Comparison of ENCODE assay signal across 8 cellular contexts in the genomic region with DNA sequence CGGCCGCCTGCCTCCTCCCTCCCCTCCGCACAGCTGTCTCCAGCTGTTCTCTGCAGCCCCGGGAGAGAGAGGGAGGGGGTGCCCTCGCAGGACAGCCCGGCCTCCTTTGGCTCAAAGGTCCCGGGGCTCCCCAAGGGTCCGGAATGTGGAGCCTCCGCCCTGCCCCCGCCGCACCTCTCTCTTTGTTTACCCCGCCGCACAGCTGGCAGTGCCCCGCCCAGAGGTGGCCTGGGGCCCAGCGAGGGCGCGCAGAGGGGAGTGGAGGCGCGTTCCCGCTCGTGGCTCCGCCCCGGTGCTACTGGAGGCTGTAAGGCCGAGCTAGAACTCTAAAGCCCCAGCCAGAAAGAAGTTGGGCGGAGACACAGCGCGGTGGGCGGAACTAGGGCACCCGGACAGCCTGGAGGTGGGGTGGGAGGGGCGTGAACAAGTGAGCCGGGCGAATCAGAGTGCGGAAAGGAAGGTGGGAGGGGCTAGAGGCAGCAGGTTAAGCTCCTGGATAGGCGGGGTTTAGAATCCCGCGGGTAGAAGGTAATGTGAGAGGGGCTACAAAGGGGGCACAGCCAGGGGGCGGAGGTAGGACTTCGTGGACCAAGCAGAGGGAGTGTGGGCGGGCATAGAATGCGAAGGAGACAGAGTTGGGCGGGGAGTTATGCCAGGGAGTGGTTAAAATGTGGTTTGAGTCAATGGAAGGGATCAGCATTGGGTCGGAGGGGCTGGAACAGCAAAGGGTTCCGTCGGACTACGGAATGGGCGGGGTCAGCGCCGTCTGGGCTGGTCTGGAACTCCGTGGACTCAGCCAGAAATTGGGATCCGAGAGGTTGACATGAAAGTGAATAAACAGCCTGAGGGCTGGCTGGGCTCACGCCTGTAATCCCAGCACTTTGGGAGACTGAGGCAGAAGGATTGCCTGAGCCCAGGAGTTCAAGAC. TPM values are rescaled to one million over a fixed set of nuclear protein-coding genes. Genes with fewer than 3 reads are reported as not detected.
DNase-seq lines count a peak whose midpoint lies in the region; TF ChIP-seq lines count a peak whose summit lies in the region.

No MANE protein-coding gene starts in this region.

- H3K4me3 Mint-ChIP-seq in activated naive CD4-positive, alpha-beta T cell treated with anti-CD3 and anti-CD28 coated beads, Interleukin-2, amount 50 U/mL, for 24 hours, result peak overlapping the region; percentile 92

- H3F3A ChIP-seq in SK-N-SH (replicated peaks; ENCODE audit: insufficient read depth), result peaks cover 24% of the 10 kb centered on the region

- peaks cover 10% of the 10 kb centered on the region for H3K27me3 Mint-ChIP-seq in activated naive CD4-positive, alpha-beta T cell treated with anti-CD3 and anti-CD28 coated beads, Interleukin-2, amount 50 U/mL, for 24 hours

- peak overlapping the region; percentile 35 for H3K4me3 ChIP-seq in HEK293 (ENCODE audit: low read depth, low read length)
- no peak overlapping the region for H3K4me3 ChIP-seq in NB4 (ENCODE audit: low read depth, low read length)
- peak overlapping the region; percentile 45 to 52; a peak in 3 of 4 replicates for H3K4me3 ChIP-seq in SK-N-SH (ENCODE audit: low read depth in 2 of 2, low read length in 1 of 2)
- peak overlapping the region; percentile 71 for H3K4me3 ChIP-seq in osteoblast (ENCODE audit: insufficient read depth, low read length)

- no peak for TF ChIP-seq RAD21 in SK-N-SH (IDR thresholded peaks at IDR 0.05; ENCODE audit: low read length)

- H2AFZ ChIP-seq in SK-N-SH (ENCODE audit: low read depth), result peak overlapping the region; percentile 71
- H2AFZ ChIP-seq in osteoblast (ENCODE audit: low read length), result peak overlapping the region; percentile 66

- H3K27ac Mint-ChIP-seq in activated naive CD4-positive, alpha-beta T cell treated with anti-CD3 and anti-CD28 coated beads, Interleukin-2, amount 50 U/mL, for 24 hours, result peak overlapping the region; percentile 93

- H3K9me3 ChIP-seq in HEK293 (ENCODE audit: control insufficient read depth, insufficient read depth, low read depth, low read length), result no peaks in the 10 kb centered on the region
- no peaks in the 10 kb centered on the region for H3K9me3 ChIP-seq in SK-N-SH
- H3K9me3 ChIP-seq in osteoblast (ENCODE audit: low read depth, low read length), result no peaks in the 10 kb centered on the region

- no peak for TF ChIP-seq EP300 in SK-N-SH (IDR thresholded peaks at IDR 0.05; ENCODE audit: borderline replicate concordance in 1 of 2, low read depth in 1 of 2, low read length in 1 of 2)

- CTCF ChIA-PET in HEK293 (lab: Yijun Ruan, JAX), result interaction anchor here (0.6 to 20.7 kb wide), 35 partner anchors 9 to 775 kb away, joined by 3 to 470 read pairs (median 6); a partner anchor contains a TSS
- CTCF ChIA-PET in SK-N-SH (lab: Yijun Ruan, JAX), result interaction anchor here (0.6 to 9.6 kb wide), 16 partner anchors 12 to 299 kb away, joined by 3 to 176 read pairs (median 4); a partner anchor contains a TSS

- H3K27ac ChIP-seq in HEK293 (ENCODE audit: extremely low read depth, low read depth, low read length) (peak overlapping the region; percentile 53), SK-N-SH (ENCODE audit: low read depth in 2 of 2, low read length in 1 of 2) (peak overlapping the region in 1 of 2 experiments; percentile 39; a peak in 1 of 4 replicates), osteoblast (ENCODE audit: low read depth, low read length) (no peak overlapping the region), temporal lobe (ENCODE audit: low read depth, low read length) (peak overlapping the region; percentile 59)

- peaks cover 73% of the 10 kb centered on the region for H3K4me1 Mint-ChIP-seq in activated naive CD4-positive, alpha-beta T cell treated with anti-CD3 and anti-CD28 coated beads, Interleukin-2, amount 50 U/mL, for 24 hours

- H3K36me3 Mint-ChIP-seq in activated naive CD4-positive, alpha-beta T cell treated with anti-CD3 and anti-CD28 coated beads, Interleukin-2, amount 50 U/mL, for 24 hours, result no peaks in the 10 kb centered on the region

- H3K27me3 ChIP-seq in SK-N-SH (ENCODE audit: insufficient read depth) (no peaks in the 10 kb centered on the region), osteoblast (ENCODE audit: insufficient read depth, low read length) (peaks cover 18% of the 10 kb centered on the region)

- WGBS in SK-N-SH (ENCODE audit: low lambda C conversion rate), result 3% methylated on average over 42 of the region's 51 CpGs

- no peaks in the 10 kb centered on the region for H3K9me3 Mint-ChIP-seq in activated naive CD4-positive, alpha-beta T cell treated with anti-CD3 and anti-CD28 coated beads, Interleukin-2, amount 50 U/mL, for 24 hours

- TF ChIP-seq CTCF in HEK293 (tag by site-specific recombination; IDR thresholded peaks at IDR 0.05) (peak; percentile 44), NB4 (IDR thresholded peaks at IDR 0.05; ENCODE audit: low read depth, low read length) (no peak), SK-N-SH (IDR thresholded peaks at IDR 0.05) (no peak), osteoblast (IDR thresholded peaks at IDR 0.05; ENCODE audit: extremely low read depth, low read depth, low read length) (no peak)

- no peak overlapping the region for H3K9ac ChIP-seq in SK-N-SH

- H4K20me1 ChIP-seq in SK-N-SH (ENCODE audit: insufficient read depth) (no peaks in the 10 kb centered on the region; the same call in 1 of the 2 replicates), osteoblast (ENCODE audit: insufficient read depth, low read length) (peaks cover 3% of the 10 kb centered on the region)

- DNase-seq in G401 (ENCODE audit: low spot score) (peak; percentile 73), NB4 (ENCODE audit: low read depth) (peak; percentile 91), SK-N-SH (peak; percentile 93), glomerular visceral epithelial cell (ENCODE audit: extremely low spot score) (peak; percentile 95), osteoblast (ENCODE audit: insufficient read length, low spot score, missing footprints) (peak; percentile 100)

- H3K4me1 ChIP-seq in HEK293 (ENCODE audit: control insufficient read depth, insufficient read depth, low read length), result peaks cover 53% of the 10 kb centered on the region
- H3K4me1 ChIP-seq in SK-N-SH (ENCODE audit: control insufficient read depth in 1 of 2, insufficient read depth in 2 of 2, low read depth in 1 of 2, low read length in 1 of 2), result peaks cover 7 to 41% of the 10 kb centered on the region in 2 experiments; a peak in 2 of 4 replicates
- H3K4me1 ChIP-seq in osteoblast (ENCODE audit: insufficient read depth, low read length), result peaks cover 27% of the 10 kb centered on the region

- H3K9me2 ChIP-seq in SK-N-SH, result no peaks in the 10 kb centered on the region

- no peaks in the 10 kb centered on the region for H3K79me2 ChIP-seq in SK-N-SH (ENCODE audit: insufficient read depth)
- no peaks in the 10 kb centered on the region for H3K79me2 ChIP-seq in osteoblast (ENCODE audit: insufficient read depth, low read length)

- in situ Hi-C loops in G401 (cut with HindIII; ENCODE audit: low sequenced_read_pairs), result no loop called here

- H3K36me3 ChIP-seq in HEK293 (ENCODE audit: control insufficient read depth in 2 of 2, insufficient read depth in 1 of 2, low read length in 2 of 2) (no peaks in the 10 kb centered on the region), SK-N-SH (replicated peaks in 1 of 2; ENCODE audit: control insufficient read depth in 1 of 2, insufficient read depth in 2 of 2, low read length in 1 of 2) (no peaks in the 10 kb centered on the region), osteoblast (ENCODE audit: insufficient read depth, low read length) (no peaks in the 10 kb centered on the region)

- peak overlapping the region; percentile 88 for H3K4me2 ChIP-seq in SK-N-SH
- H3K4me2 ChIP-seq in osteoblast (ENCODE audit: insufficient read depth, low read length), result peak overlapping the region; percentile 81

- TF ChIP-seq POLR2A in NB4 (IDR thresholded peaks at IDR 0.05; ENCODE audit: extremely low read depth, insufficient read length), result no peak

- POLR2A ChIA-PET in HEK293 (lab: Yijun Ruan, JAX), result interaction anchor here (0.5 to 5.1 kb wide), 36 partner anchors 9 to 836 kb away, joined by 3 to 60 read pairs (median 6); a partner anchor contains a TSS
- POLR2A ChIA-PET in SK-N-SH (lab: Yijun Ruan, JAX), result interaction anchor here (0.7 to 1.1 kb wide), 3 partner anchors 9 to 72 kb away, joined by 3 read pairs; no protein-coding TSS in a partner anchor

TF ChIP-seq in HEK293, 187 proteins besides CTCF, POLR2A, EP300 and RAD21 (continues in another document):
- TF ChIP-seq, protein P1, sequence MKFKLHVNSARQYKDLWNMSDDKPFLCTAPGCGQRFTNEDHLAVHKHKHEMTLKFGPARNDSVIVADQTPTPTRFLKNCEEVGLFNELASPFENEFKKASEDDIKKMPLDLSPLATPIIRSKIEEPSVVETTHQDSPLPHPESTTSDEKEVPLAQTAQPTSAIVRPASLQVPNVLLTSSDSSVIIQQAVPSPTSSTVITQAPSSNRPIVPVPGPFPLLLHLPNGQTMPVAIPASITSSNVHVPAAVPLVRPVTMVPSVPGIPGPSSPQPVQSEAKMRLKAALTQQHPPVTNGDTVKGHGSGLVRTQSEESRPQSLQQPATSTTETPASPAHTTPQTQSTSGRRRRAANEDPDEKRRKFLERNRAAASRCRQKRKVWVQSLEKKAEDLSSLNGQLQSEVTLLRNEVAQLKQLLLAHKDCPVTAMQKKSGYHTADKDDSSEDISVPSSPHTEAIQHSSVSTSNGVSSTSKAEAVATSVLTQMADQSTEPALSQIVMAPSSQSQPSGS (tag by site-specific recombination; IDR thresholded peaks at IDR 0.05; ENCODE audit: low read depth), result no peak

TF ChIP-seq in SK-N-SH, 30 proteins besides CTCF, POLR2A, EP300 and RAD21 (continues in another document):
- TF ChIP-seq, protein P2, sequence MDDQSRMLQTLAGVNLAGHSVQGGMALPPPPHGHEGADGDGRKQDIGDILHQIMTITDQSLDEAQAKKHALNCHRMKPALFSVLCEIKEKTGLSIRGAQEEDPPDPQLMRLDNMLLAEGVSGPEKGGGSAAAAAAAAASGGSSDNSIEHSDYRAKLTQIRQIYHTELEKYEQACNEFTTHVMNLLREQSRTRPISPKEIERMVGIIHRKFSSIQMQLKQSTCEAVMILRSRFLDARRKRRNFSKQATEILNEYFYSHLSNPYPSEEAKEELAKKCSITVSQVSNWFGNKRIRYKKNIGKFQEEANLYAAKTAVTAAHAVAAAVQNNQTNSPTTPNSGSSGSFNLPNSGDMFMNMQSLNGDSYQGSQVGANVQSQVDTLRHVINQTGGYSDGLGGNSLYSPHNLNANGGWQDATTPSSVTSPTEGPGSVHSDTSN (IDR thresholded peaks at IDR 0.05), result no peak
- TF ChIP-seq POLR2AphosphoS5 (IDR thresholded peaks at IDR 0.05; ENCODE audit: low read depth, low read length), result no peak

RNA-seq across cellular contexts. Expression of a gene that starts 2.8 kb away (rescaled TPM):
- 54.8 and 64.4 TPM in 2 replicates for total RNA-seq in G401 (2014; rRNA removed; shearing (Covaris generic))
- 15.9 and 24.8 TPM in 2 replicates for polyA plus RNA-seq in SK-N-SH (2012; rRNA removed)
- 6.8 and 12.4 TPM in 2 replicates for polyA plus RNA-seq in SK-N-SH (2012; cell fraction: cytosol; rRNA removed)
- 185 and 324 TPM in 2 replicates for polyA plus RNA-seq in SK-N-SH (2012; cell fraction: nucleus; rRNA removed)
- total RNA-seq in osteoblast (13.6 and 16.6 TPM in 2 replicates), temporal lobe (20.7 TPM)

RNA-seq across cellular contexts. Expression of a gene that starts 27.3 kb away (rescaled TPM):
- total RNA-seq in G401 (2014; rRNA removed; shearing (Covaris generic)), result 74.5 and 115 TPM in 2 replicates
- 49.1 and 62.7 TPM in 2 replicates for polyA plus RNA-seq in SK-N-SH (2012; rRNA removed)
- polyA plus RNA-seq in SK-N-SH (2012; cell fraction: cytosol; rRNA removed), result 18.1 and 37.6 TPM in 2 replicates
- polyA plus RNA-seq in SK-N-SH (2012; cell fraction: nucleus; rRNA removed), result 93.4 and 94.6 TPM in 2 replicates
- total RNA-seq in osteoblast, result 16.3 and 18.9 TPM in 2 replicates
- 3.4 TPM for total RNA-seq in temporal lobe
